24 cellular contexts compared by ENCODE assay signal in genomic region chr2:212713681-212714080, GRCh38.
"Had no signal": no experiment of that assay in that cellular context is flagged by ENCODE, and none has a peak within 500 bp of the region (broad histone marks: within the 10 kb centered on the region; RNA-seq: fewer than 3 reads in every experiment).

No MANE protein-coding gene starts in this region.

- H3K9me3 ChIP-seq: psoas muscle, right lobe of liver, spleen, stomach had no signal

- ATAC-seq: left colon; left ventricle myocardium superior; psoas muscle; right lobe of liver; stimulated activated naive B cell treated with anti-CD40 and anti-IgM and Interleukin-4, amounts not matched to agents 10 μg/mL and 1 μg/mL and 100 μg/mL, for 72 hours had no signal

- H3K27ac Mint-ChIP-seq: nephron; stimulated activated naive B cell treated with anti-CD40 and anti-IgM and Interleukin-4, amounts not matched to agents 10 μg/mL and 1 μg/mL and 100 μg/mL, for 72 hours; type B pancreatic cell had no signal

- H3K4me2 ChIP-seq: hepatocyte had no signal

- H3K27ac ChIP-seq: hepatocyte, psoas muscle, right lobe of liver, spleen, stomach had no signal

- H3K4me1 ChIP-seq: psoas muscle, right lobe of liver, spleen, stomach had no signal

- H2AFZ ChIP-seq: hepatocyte had no signal

- DNase-seq: effector memory CD4-positive, alpha-beta T cell; erythroblast; foreskin melanocyte; head of caudate nucleus; left colon; left ventricle myocardium superior; mesendoderm; naive B cell; psoas muscle; retina; right lobe of liver; spleen; stimulated activated CD4-positive, alpha-beta T cell treated with anti-CD3 and anti-CD28 coated beads, Interleukin-15, amount 100 ng/mL, for 24 hours; stimulated activated CD4-positive, alpha-beta T cell treated with anti-CD3 and anti-CD28 coated beads, Interleukin-2, amount 100 ng/mL, for 24 hours; stimulated activated CD4-positive, alpha-beta T cell treated with anti-CD3 and anti-CD28 coated beads, Interleukin-4, amount 100 ng/mL, for 4 hours; stimulated activated naive B cell treated with anti-CD40 and anti-IgM and Interleukin-4, amounts not matched to agents 10 μg/mL and 1 μg/mL and 100 μg/mL, for 72 hours; stomach; substantia nigra had no signal

- H3K36me3 ChIP-seq: right lobe of liver, spleen, stomach had no signal

- H3K27me3 Mint-ChIP-seq: type B pancreatic cell had no signal

- H3K4me3 ChIP-seq: hepatocyte, lung, psoas muscle, right lobe of liver, spleen, stomach had no signal

- FAIRE-seq: endometrium, urothelium cell line had no signal

- H3K4me3 Mint-ChIP-seq: naive B cell; nephron; stimulated activated naive B cell treated with anti-CD40 and anti-IgM and Interleukin-4, amounts not matched to agents 10 μg/mL and 1 μg/mL and 100 μg/mL, for 72 hours; type B pancreatic cell had no signal

- H3K4me1 Mint-ChIP-seq: naive B cell; nephron; stimulated activated naive B cell treated with anti-CD40 and anti-IgM and Interleukin-4, amounts not matched to agents 10 μg/mL and 1 μg/mL and 100 μg/mL, for 72 hours had no signal

- H3K27me3 ChIP-seq: hepatocyte, right lobe of liver, spleen, stomach had no signal

- H3K9me3 Mint-ChIP-seq: naive B cell; nephron; stimulated activated naive B cell treated with anti-CD40 and anti-IgM and Interleukin-4, amounts not matched to agents 10 μg/mL and 1 μg/mL and 100 μg/mL, for 72 hours; type B pancreatic cell had no signal

- H3K79me2 ChIP-seq: hepatocyte had no signal

- H3K36me3 Mint-ChIP-seq: naive B cell; stimulated activated naive B cell treated with anti-CD40 and anti-IgM and Interleukin-4, amounts not matched to agents 10 μg/mL and 1 μg/mL and 100 μg/mL, for 72 hours; type B pancreatic cell had no signal
